Comparison of ENCODE assay signal across 8 cellular contexts in the genomic region with DNA sequence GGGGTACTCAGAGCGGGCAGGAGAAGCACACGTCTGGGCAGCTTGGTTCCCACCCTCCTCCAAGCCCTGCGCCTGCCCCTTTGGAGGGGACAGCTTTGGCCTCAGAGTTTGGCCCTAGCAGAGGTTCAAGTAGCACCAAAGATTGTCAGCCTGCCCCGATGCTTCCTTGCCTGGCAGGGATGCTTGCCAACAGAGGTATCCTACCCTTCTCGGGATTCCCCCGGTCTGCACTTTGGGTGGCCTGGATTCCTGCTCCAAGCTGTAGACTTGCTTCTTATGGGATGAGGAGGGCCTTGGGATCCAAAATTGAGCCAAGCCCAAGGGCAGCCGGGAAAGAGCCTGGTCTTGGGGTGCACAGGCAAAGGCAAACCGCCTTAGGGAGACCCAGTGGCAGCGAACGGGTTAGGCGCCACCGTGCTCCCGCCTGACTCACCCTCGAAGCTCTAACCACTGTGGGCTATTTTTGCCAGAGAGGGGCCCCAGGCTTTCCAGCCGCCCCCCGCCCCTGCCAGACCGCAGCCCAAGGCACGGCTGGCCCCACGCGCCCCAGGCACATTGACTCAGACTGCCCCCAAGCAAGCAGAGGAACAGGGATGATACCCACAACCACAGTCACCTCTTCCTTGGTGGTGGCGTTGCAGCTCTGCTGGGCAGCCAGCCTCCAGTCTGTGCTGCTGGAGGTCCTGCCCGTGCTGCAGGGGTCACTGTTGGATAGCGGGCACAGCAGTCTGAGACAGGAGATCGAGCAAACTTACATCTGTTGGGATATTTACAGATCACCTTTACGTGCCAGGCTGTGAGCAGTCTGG. TPM values are rescaled to one million over a fixed set of nuclear protein-coding genes. Genes with fewer than 3 reads are reported as not detected.
A peak's percentile ranks its signal among the peaks of the same experiment; 100 is the strongest.
DNase-seq lines count a peak whose midpoint lies in the region; ATAC-seq and TF ChIP-seq lines count a peak whose summit lies in the region.

No MANE protein-coding gene starts in this region.

- in situ Hi-C loops in IMR-90 (cut with MboI; ENCODE audit: low sequenced_read_pairs) = no loop called here

- H3K4me1 ChIP-seq in CD8-positive, alpha-beta T cell (ENCODE audit: insufficient read depth, low read length) = peaks cover 35% of the 10 kb centered on the region
- peaks cover 14% of the 10 kb centered on the region for H3K4me1 ChIP-seq in IMR-90 (ENCODE audit: control insufficient read depth, insufficient read depth, low read length)

- no peak overlapping the region for H3K23ac ChIP-seq in IMR-90 (ENCODE audit: low read depth, low read length)

- POLR2A ChIA-PET in CD8-positive, alpha-beta T cell (lab: Charles Lee) = interaction anchor here (1.4 to 2.1 kb wide), 2 partner anchors 8 to 15 kb away, joined by 3 to 6 read pairs; a partner anchor contains a TSS
- POLR2A ChIA-PET in IMR-90 (lab: Charles Lee; ENCODE audit: unreplicated experiment) = no interaction called here

- H3K27ac Mint-ChIP-seq in CD8-positive, alpha-beta T cell = no peak overlapping the region
- no peak overlapping the region for H3K27ac Mint-ChIP-seq in activated CD8-positive, alpha-beta memory T cell treated with anti-CD3 and anti-CD28 coated beads, Interleukin-2, amount 10 ng/mL, durations not matched to agents 7 days and 5 days
- H3K27ac Mint-ChIP-seq in mesothelial cell of epicardium = no peak overlapping the region

- 0 out of 2 replicates have a peak overlapping the region, but pooled peaks have one; percentile 3 for H2AK5ac ChIP-seq in IMR-90 (ENCODE audit: low read depth, low read length)

- H3K4me1 Mint-ChIP-seq in CD8-positive, alpha-beta T cell (ENCODE audit: low read depth) = peaks cover 27% of the 10 kb centered on the region
- H3K4me1 Mint-ChIP-seq in activated CD8-positive, alpha-beta memory T cell treated with anti-CD3 and anti-CD28 coated beads, Interleukin-2, amount 10 ng/mL, durations not matched to agents 7 days and 5 days = peaks cover 40% of the 10 kb centered on the region
- H3K4me1 Mint-ChIP-seq in mesothelial cell of epicardium = peaks cover 29% of the 10 kb centered on the region

- no peak overlapping the region for H4K91ac ChIP-seq in IMR-90 (ENCODE audit: insufficient read depth, low read depth, low read length)

- H2BK20ac ChIP-seq in IMR-90 (ENCODE audit: low read depth, low read length) = no peak overlapping the region

- no peak overlapping the region for H3K14ac ChIP-seq in IMR-90 (replicated peaks; ENCODE audit: low read depth, low read length)

- peaks cover 9% of the 10 kb centered on the region for H3K9me1 ChIP-seq in IMR-90 (ENCODE audit: insufficient read depth, low read length)

- H4K5ac ChIP-seq in IMR-90 (ENCODE audit: low read depth, low read length) = no peak overlapping the region

- 11% methylated on average over 14 of the region's 25 CpGs; no CpG with 5 or more reads in 1 of the 2 experiments for WGBS in IMR-90 (ENCODE audit: extremely low coverage in 2 of 2, insufficient read length in 1 of 2), 2 experiments

- H3K27me3 ChIP-seq in CD8-positive, alpha-beta T cell (ENCODE audit: insufficient read depth, low read length) = peaks cover 36% of the 10 kb centered on the region
- peaks cover 75% of the 10 kb centered on the region for H3K27me3 ChIP-seq in IMR-90 (ENCODE audit: control insufficient read depth, insufficient read depth, low read length)

- no peak overlapping the region for H2BK120ac ChIP-seq in IMR-90 (ENCODE audit: low read depth, low read length)

- no peaks in the 10 kb centered on the region; the same call in none of the 2 replicates for H4K20me1 ChIP-seq in IMR-90 (ENCODE audit: insufficient read depth, low read length)

- TF ChIP-seq POLR2A in IMR-90 (IDR thresholded peaks at IDR 0.05; ENCODE audit: low read depth, low read length) = no peak

- ATAC-seq in CD8-positive, alpha-beta T cell = no peak
- ATAC-seq in IMR-90 (ENCODE audit: low read depth) = no peak
- ATAC-seq in activated CD8-positive, alpha-beta memory T cell treated with anti-CD3 and anti-CD28 coated beads, Interleukin-2, amount 10 ng/mL, durations not matched to agents 7 days and 5 days = peak; percentile 50
- no peak for ATAC-seq in HG02642 (IDR thresholded peaks at IDR 0.05; ENCODE audit: poor library complexity, unreplicated experiment)

- no peak overlapping the region for H3K4ac ChIP-seq in IMR-90 (ENCODE audit: low read depth, low read length)

- H3K4me2 ChIP-seq in IMR-90 (ENCODE audit: low read depth, low read length) = no peak overlapping the region

- CTCF ChIA-PET in CD8-positive, alpha-beta T cell (lab: Charles Lee) = interaction anchor here (1.0 to 1.9 kb wide), 4 partner anchors 9 to 119 kb away, joined by 3 to 8 read pairs (median 4); no protein-coding TSS in a partner anchor
- CTCF ChIA-PET in IMR-90 (lab: Yijun Ruan, JAX) = no interaction called here
- CTCF ChIA-PET in activated CD8-positive, alpha-beta memory T cell treated with anti-CD3 and anti-CD28 coated beads, Interleukin-2, amount 10 ng/mL, durations not matched to agents 7 days and 5 days (lab: Charles Lee) = interaction anchor here (1.0 to 39.1 kb wide), 3 partner anchors 16 to 79 kb away, joined by 3 to 921 read pairs (median 4); a partner anchor contains a TSS

- no peaks in the 10 kb centered on the region for H3K36me3 ChIP-seq in CD8-positive, alpha-beta T cell (ENCODE audit: insufficient read depth, low read length)
- H3K36me3 ChIP-seq in IMR-90 (ENCODE audit: control insufficient read depth, insufficient read depth, low read length) = no peaks in the 10 kb centered on the region

- peak overlapping the region; percentile 71 for H3K4me3 Mint-ChIP-seq in CD8-positive, alpha-beta T cell
- H3K4me3 Mint-ChIP-seq in activated CD8-positive, alpha-beta memory T cell treated with anti-CD3 and anti-CD28 coated beads, Interleukin-2, amount 10 ng/mL, durations not matched to agents 7 days and 5 days = peak overlapping the region; percentile 46
- H3K4me3 Mint-ChIP-seq in mesothelial cell of epicardium = peak overlapping the region; percentile 74

- H3K9me3 ChIP-seq in CD8-positive, alpha-beta T cell (ENCODE audit: low read length) = no peaks in the 10 kb centered on the region
- H3K9me3 ChIP-seq in IMR-90 (ENCODE audit: control insufficient read depth, insufficient read depth, low read length) = no peaks in the 10 kb centered on the region

- H2AFZ ChIP-seq in IMR-90 (replicated peaks; ENCODE audit: low read length, poor library complexity) = peak overlapping the region; percentile 28

- no peak overlapping the region for H4K8ac ChIP-seq in IMR-90 (ENCODE audit: low read depth in 2 of 2, low read length in 2 of 2)

- intact Hi-C loops in CD8-positive, alpha-beta T cell (cut with DNase I, micrococcal nuclease) = loop anchor here in 1 of 2 experiments (5.0 kb wide), 1 partner anchor 35 kb away; no protein-coding TSS in a partner anchor
- intact Hi-C loops in IMR-90 (cut with micrococcal nuclease) = no loop called here

- H3K27ac ChIP-seq in CD8-positive, alpha-beta T cell (ENCODE audit: low read depth, low read length) = no peak overlapping the region
- no peak overlapping the region for H3K27ac ChIP-seq in IMR-90 (ENCODE audit: insufficient read depth, low read length)

- no peaks in the 10 kb centered on the region for H3K79me1 ChIP-seq in IMR-90 (ENCODE audit: low read depth in 1 of 2, low read length in 2 of 2)

- H3K36me3 Mint-ChIP-seq in CD8-positive, alpha-beta T cell = no peaks in the 10 kb centered on the region
- peaks cover 2% of the 10 kb centered on the region for H3K36me3 Mint-ChIP-seq in activated CD8-positive, alpha-beta memory T cell treated with anti-CD3 and anti-CD28 coated beads, Interleukin-2, amount 10 ng/mL, durations not matched to agents 7 days and 5 days
- no peaks in the 10 kb centered on the region for H3K36me3 Mint-ChIP-seq in mesothelial cell of epicardium

- peak; percentile 33 for TF ChIP-seq RAD21 in IMR-90 (IDR thresholded peaks at IDR 0.05; ENCODE audit: low read length)

- H3K4me3 ChIP-seq in CD8-positive, alpha-beta T cell (ENCODE audit: low read depth, low read length) = no peak overlapping the region
- no peak overlapping the region for H3K4me3 ChIP-seq in IMR-90 (ENCODE audit: insufficient read depth, low read depth, low read length)

- no peak overlapping the region for H2BK15ac ChIP-seq in IMR-90 (ENCODE audit: low read depth, low read length)

- no peak overlapping the region for H2AK9ac ChIP-seq in IMR-90 (replicated peaks; ENCODE audit: low read depth, low read length, poor library complexity)

- H3K56ac ChIP-seq in IMR-90 (ENCODE audit: extremely low read depth, insufficient read depth, low read length) = no peak overlapping the region

- H3K27me3 Mint-ChIP-seq in CD8-positive, alpha-beta T cell (ENCODE audit: low read depth) = peaks cover 40% of the 10 kb centered on the region
- H3K27me3 Mint-ChIP-seq in activated CD8-positive, alpha-beta memory T cell treated with anti-CD3 and anti-CD28 coated beads, Interleukin-2, amount 10 ng/mL, durations not matched to agents 7 days and 5 days = peaks cover 93% of the 10 kb centered on the region
- peaks cover 94% of the 10 kb centered on the region for H3K27me3 Mint-ChIP-seq in mesothelial cell of epicardium (ENCODE audit: low read depth)

- BruUV-seq in IMR-90 (replicated peaks; lab: Mats Ljungman, UMichigan) = no TSS peak

- no peak for TF ChIP-seq CTCF in CD8-positive, alpha-beta T cell (IDR thresholded peaks at IDR 0.05)
- peak; percentile 14; the same call in 1 of the 2 replicates for TF ChIP-seq CTCF in IMR-90 (conservative IDR thresholded peaks at IDR 0.05; ENCODE audit: low read depth, low read length)
- TF ChIP-seq CTCF in mesothelial cell of epicardium (IDR thresholded peaks at IDR 0.05; ENCODE audit: unreplicated experiment) = no peak

- H3K9ac ChIP-seq in IMR-90 (ENCODE audit: low read depth, low read length) = no peak overlapping the region

- DNase-seq in CD8-positive, alpha-beta T cell = peak in 3 of 7 experiments; percentile 20 to 41 (median 30)
- DNase-seq in IMR-90 = peak; percentile 41
- peak; percentile 70 for DNase-seq in activated CD8-positive, alpha-beta memory T cell treated with anti-CD3 and anti-CD28 coated beads, Interleukin-2, amount 10 ng/mL, durations not matched to agents 7 days and 5 days
- DNase-seq in mesothelial cell of epicardium (ENCODE audit: low spot score in 2 of 2, unreplicated experiment in 2 of 2) = no peak
- DNase-seq in NCI-H748 treated with DMSO at 0.1 percent for 48 hours (lab: John Stamatoyannopoulos, UW) = no peak
- DNase-seq in superior temporal gyrus (ENCODE audit: extremely low spot score) = no peak
- DNase-seq in COR-L47 (lab: John Stamatoyannopoulos, UW) = no peak

- dilution Hi-C loops in IMR-90 (cut with HindIII; ENCODE audit: low sequenced_read_pairs, unreplicated experiment) = no loop called here

- no peaks in the 10 kb centered on the region for H3K9me3 Mint-ChIP-seq in CD8-positive, alpha-beta T cell
- no peaks in the 10 kb centered on the region for H3K9me3 Mint-ChIP-seq in activated CD8-positive, alpha-beta memory T cell treated with anti-CD3 and anti-CD28 coated beads, Interleukin-2, amount 10 ng/mL, durations not matched to agents 7 days and 5 days (ENCODE audit: low read depth)
- H3K9me3 Mint-ChIP-seq in mesothelial cell of epicardium = no peaks in the 10 kb centered on the region

- no peak overlapping the region for H3K18ac ChIP-seq in IMR-90 (ENCODE audit: low read depth, low read length)

- H2BK5ac ChIP-seq in IMR-90 (ENCODE audit: low read depth, low read length, poor library complexity, severe bottlenecking) = no peak overlapping the region

RNA-seq across cellular contexts. Expression of a gene that starts 0.9 kb away (rescaled TPM):
- 10 to 100 TPM; 11.2 to 13.1 TPM for total RNA-seq in CD8-positive, alpha-beta T cell
- total RNA-seq in IMR-90 (2012; rRNA removed) (under 0.01 TPM in 2 replicates), mesothelial cell of epicardium (0.77 to 1.2 TPM (median 0.98 TPM) in 3 replicates)
- polyA plus RNA-seq in IMR-90 (2012; rRNA removed) = 0.26 and 0.53 TPM in 2 replicates
- 0.37 and 0.53 TPM in 2 replicates for polyA plus RNA-seq in IMR-90 (2012; cell fraction: cytosol; rRNA removed)
- 1.4 and 1.9 TPM in 2 replicates for polyA plus RNA-seq in IMR-90 (2012; cell fraction: nucleus; rRNA removed; ENCODE audit: low replicate concordance)
- total RNA-seq in activated CD8-positive, alpha-beta memory T cell treated with anti-CD3 and anti-CD28 coated beads, Interleukin-2, amount 10 ng/mL, durations not matched to agents 7 days and 5 days = 1 to 10 TPM; 2.0 to 4.4 TPM

RNA-seq across cellular contexts. Expression of a gene that starts 5.7 kb away (rescaled TPM):
- 1 to 10 TPM; 5.6 to 5.9 TPM for total RNA-seq in CD8-positive, alpha-beta T cell
- total RNA-seq in IMR-90 (2012; rRNA removed) = not detected in 2 replicates
- not detected in 2 replicates for polyA plus RNA-seq in IMR-90 (2012; rRNA removed)
- not detected in 2 replicates for polyA plus RNA-seq in IMR-90 (2012; cell fraction: cytosol; rRNA removed)
- polyA plus RNA-seq in IMR-90 (2012; cell fraction: nucleus; rRNA removed; ENCODE audit: low replicate concordance) = 0.08 TPM in 1 of 2 replicates, not detected in the other
- total RNA-seq in activated CD8-positive, alpha-beta memory T cell treated with anti-CD3 and anti-CD28 coated beads, Interleukin-2, amount 10 ng/mL, durations not matched to agents 7 days and 5 days = 1 to 10 TPM in 1 of 2 experiments, under 1 TPM in 1; 0.87 to 1.2 TPM
- not detected in 3 replicates for total RNA-seq in mesothelial cell of epicardium

RNA-seq across cellular contexts. Expression of a gene that starts 15.1 kb away (rescaled TPM):
- 10 to 100 TPM; 34.7 to 36.4 TPM for total RNA-seq in CD8-positive, alpha-beta T cell
- total RNA-seq in IMR-90 (2012; rRNA removed) (97.7 and 103 TPM in 2 replicates), mesothelial cell of epicardium (123 to 125 TPM (median 125 TPM) in 3 replicates)
- polyA plus RNA-seq in IMR-90 (2012; rRNA removed) = 198 and 222 TPM in 2 replicates
- 112 and 114 TPM in 2 replicates for polyA plus RNA-seq in IMR-90 (2012; cell fraction: cytosol; rRNA removed)
- polyA plus RNA-seq in IMR-90 (2012; cell fraction: nucleus; rRNA removed; ENCODE audit: low replicate concordance) = 92.4 and 160 TPM in 2 replicates
- total RNA-seq in activated CD8-positive, alpha-beta memory T cell treated with anti-CD3 and anti-CD28 coated beads, Interleukin-2, amount 10 ng/mL, durations not matched to agents 7 days and 5 days = 100 to 1,000 TPM in 1 of 2 experiments, 10 to 100 TPM in 1; 89.4 to 118 TPM

RNA-seq across cellular contexts. Expression of a gene that starts 26.8 kb away (rescaled TPM):
- 1 to 10 TPM; 1.3 TPM for total RNA-seq in CD8-positive, alpha-beta T cell
- total RNA-seq in IMR-90 (2012; rRNA removed) = under 0.01 and 0.18 TPM in 2 replicates
- 0.21 and 0.22 TPM in 2 replicates for polyA plus RNA-seq in IMR-90 (2012; rRNA removed)
- polyA plus RNA-seq in IMR-90 (2012; cell fraction: cytosol; rRNA removed) = 0.05 and 0.10 TPM in 2 replicates
- 0.95 and 1.1 TPM in 2 replicates for polyA plus RNA-seq in IMR-90 (2012; cell fraction: nucleus; rRNA removed; ENCODE audit: low replicate concordance)
- under 1 TPM; 0.38 to 0.66 TPM for total RNA-seq in activated CD8-positive, alpha-beta memory T cell treated with anti-CD3 and anti-CD28 coated beads, Interleukin-2, amount 10 ng/mL, durations not matched to agents 7 days and 5 days
- total RNA-seq in mesothelial cell of epicardium = 0.27 to 0.36 TPM (median 0.29 TPM) in 3 replicates

RNA-seq across cellular contexts. Expression of a gene that starts 46.2 kb away (rescaled TPM):
- total RNA-seq in CD8-positive, alpha-beta T cell = 10 to 100 TPM; 30.2 to 34.3 TPM
- 76.4 and 106 TPM in 2 replicates for total RNA-seq in IMR-90 (2012; rRNA removed)
- polyA plus RNA-seq in IMR-90 (2012; rRNA removed) = 67.8 and 81.1 TPM in 2 replicates
- 32.2 and 43.2 TPM in 2 replicates for polyA plus RNA-seq in IMR-90 (2012; cell fraction: cytosol; rRNA removed)
- polyA plus RNA-seq in IMR-90 (2012; cell fraction: nucleus; rRNA removed; ENCODE audit: low replicate concordance) = 17.6 and 73.2 TPM in 2 replicates
- 10 to 100 TPM; 58.9 to 66.0 TPM for total RNA-seq in activated CD8-positive, alpha-beta memory T cell treated with anti-CD3 and anti-CD28 coated beads, Interleukin-2, amount 10 ng/mL, durations not matched to agents 7 days and 5 days
- 58.7 to 61.8 TPM (median 59.4 TPM) in 3 replicates for total RNA-seq in mesothelial cell of epicardium

Comparison
In these comparisons a context has a peak if more than half of its experiments do, and no peak if none do; other contexts are left out.
1. DNase-seq: peak in IMR-90 (single experiment) and activated CD8-positive, alpha-beta memory T cell treated with anti-CD3 and anti-CD28 coated beads, Interleukin-2, amount 10 ng/mL, durations not matched to agents 7 days and 5 days (single experiment); none in mesothelial cell of epicardium (0 of 2), NCI-H748 treated with DMSO at 0.1 percent for 48 hours (single experiment), superior temporal gyrus (single experiment) and COR-L47 (single experiment).
2. Peak in every context shown above with its lines, with median percentiles within 50 percentile points of each other: H3K4me3 Mint-ChIP-seq.